16 cellular contexts compared by ENCODE assay signal in genomic region chr6:108671175-108671574, GRCh38.
"Had no signal": no experiment of that assay in that cellular context is flagged by ENCODE, and none has a peak within 500 bp of the region (broad histone marks: within the 10 kb centered on the region; RNA-seq: fewer than 3 reads in every experiment).

No MANE protein-coding gene starts in this region.

- H3K9me3 ChIP-seq: heart left ventricle, suprapubic skin, upper lobe of right lung had no signal

- DNase-seq: activated naive CD4-positive, alpha-beta T cell; activated naive CD8-positive, alpha-beta T cell treated with anti-CD3 and anti-CD28 coated beads, Interleukin-2, amount 10 ng/mL, durations not matched to agents 7 days and 5 days; aorta; cerebellar nuclear complex; effector CD8-positive, alpha-beta T cell; heart left ventricle; naive B cell; stimulated activated CD4-positive, alpha-beta T cell treated with anti-CD3 and anti-CD28 coated beads, Interleukin-4, amount 100 ng/mL, for 4 hours; stimulated activated CD8-positive, alpha-beta memory T cell treated with anti-CD3 and anti-CD28 coated beads, Interleukin-4, amount 100 ng/mL, for 48 hours; stimulated activated naive CD8-positive, alpha-beta T cell treated with anti-CD3 and anti-CD28 coated beads, Interleukin-15, Interleukin-2, amounts not matched to agents 100 U/mL and 50 U/mL, for 24 hours; T1000; upper lobe of right lung had no signal

- H3K4me3 ChIP-seq: heart left ventricle, lung, smooth muscle cell, suprapubic skin, upper lobe of right lung had no signal

- H3K4me2 ChIP-seq: smooth muscle cell had no signal

- H3K27me3 ChIP-seq: heart left ventricle, suprapubic skin, upper lobe of right lung had no signal

- H3K27ac ChIP-seq: suprapubic skin, upper lobe of right lung had no signal

- ATAC-seq: activated CD4-positive, CD25-positive, alpha-beta regulatory T cell treated with anti-CD3 and anti-CD28 coated beads, Interleukin-2, amount 50 U/mL, for 24 hours; stimulated activated naive CD8-positive, alpha-beta T cell treated with anti-CD3 and anti-CD28 coated beads, Interleukin-15, Interleukin-2, amounts not matched to agents 100 U/mL and 50 U/mL, for 24 hours; upper lobe of right lung had no signal
